ENCODE assay signal across 8 cellular contexts in genomic region chr16:87391324-87391949, GRCh38. TPM values are rescaled to one million over a fixed set of nuclear protein-coding genes. Genes with fewer than 3 reads are reported as not detected.
DNase-seq lines count a peak whose midpoint lies in the region; ATAC-seq and TF ChIP-seq lines count a peak whose summit lies in the region.

No MANE protein-coding gene starts in this region.

- TF ChIP-seq CTCF in astrocyte of the spinal cord (IDR thresholded peaks at IDR 0.05; ENCODE audit: low read depth, low read length) = no peak

- H3K27ac Mint-ChIP-seq in T-helper 1 cell treated with Interleukin-12 subunit alpha and Interleukin-12 subunit beta and Interleukin-4 antibody, amounts not matched to agents 30 μg/mL and 1 μg/mL, for 36 hours = peak overlapping the region; percentile 94
- peak overlapping the region; percentile 91 for H3K27ac Mint-ChIP-seq in stimulated activated memory B cell treated with anti-CD40 and anti-IgM and Interleukin-4, amounts not matched to agents 10 μg/mL and 1 μg/mL and 100 μg/mL, for 72 hours

- H3K4me3 ChIP-seq in Jurkat, Clone E6-1 (ENCODE audit: low read length) = peak overlapping the region; percentile 61
- peak overlapping the region; percentile 53 for H3K4me3 ChIP-seq in astrocyte of the spinal cord (ENCODE audit: low read depth, low read length)

- peak overlapping the region; percentile 87 for H3K4me3 Mint-ChIP-seq in T-helper 1 cell treated with Interleukin-12 subunit alpha and Interleukin-12 subunit beta and Interleukin-4 antibody, amounts not matched to agents 30 μg/mL and 1 μg/mL, for 36 hours
- peak overlapping the region; percentile 94 for H3K4me3 Mint-ChIP-seq in stimulated activated memory B cell treated with anti-CD40 and anti-IgM and Interleukin-4, amounts not matched to agents 10 μg/mL and 1 μg/mL and 100 μg/mL, for 72 hours

- in situ Hi-C loops in astrocyte of the spinal cord (cut with HindIII; ENCODE audit: low sequenced_read_pairs) = no loop called here

- no peak for ATAC-seq in stimulated activated memory B cell treated with anti-CD40 and anti-IgM and Interleukin-4, amounts not matched to agents 10 μg/mL and 1 μg/mL and 100 μg/mL, for 72 hours

- DNase-seq in T-helper 1 cell (no peak), astrocyte of the spinal cord (ENCODE audit: low read depth, low spot score) (no peak), islet precursor cell (peak; percentile 85), GM19238 (ENCODE audit: insufficient read length, low spot score) (no peak), GM19240 (ENCODE audit: insufficient read length, low spot score) (no peak)
- DNase-seq in Jurkat, Clone E6-1 (ENCODE audit: low read depth, low spot score) = no peak

- peaks cover 8% of the 10 kb centered on the region for H3K36me3 Mint-ChIP-seq in T-helper 1 cell treated with Interleukin-12 subunit alpha and Interleukin-12 subunit beta and Interleukin-4 antibody, amounts not matched to agents 30 μg/mL and 1 μg/mL, for 36 hours (ENCODE audit: low read depth)
- H3K36me3 Mint-ChIP-seq in stimulated activated memory B cell treated with anti-CD40 and anti-IgM and Interleukin-4, amounts not matched to agents 10 μg/mL and 1 μg/mL and 100 μg/mL, for 72 hours = peaks cover 10% of the 10 kb centered on the region

- no peaks in the 10 kb centered on the region for H3K9me3 Mint-ChIP-seq in T-helper 1 cell treated with Interleukin-12 subunit alpha and Interleukin-12 subunit beta and Interleukin-4 antibody, amounts not matched to agents 30 μg/mL and 1 μg/mL, for 36 hours
- H3K9me3 Mint-ChIP-seq in stimulated activated memory B cell treated with anti-CD40 and anti-IgM and Interleukin-4, amounts not matched to agents 10 μg/mL and 1 μg/mL and 100 μg/mL, for 72 hours = peaks cover 2% of the 10 kb centered on the region

- H3K4me1 Mint-ChIP-seq in T-helper 1 cell treated with Interleukin-12 subunit alpha and Interleukin-12 subunit beta and Interleukin-4 antibody, amounts not matched to agents 30 μg/mL and 1 μg/mL, for 36 hours (ENCODE audit: low read depth) = peaks cover 53% of the 10 kb centered on the region
- H3K4me1 Mint-ChIP-seq in stimulated activated memory B cell treated with anti-CD40 and anti-IgM and Interleukin-4, amounts not matched to agents 10 μg/mL and 1 μg/mL and 100 μg/mL, for 72 hours = peaks cover 59% of the 10 kb centered on the region

- no peaks in the 10 kb centered on the region for H3K27me3 Mint-ChIP-seq in T-helper 1 cell treated with Interleukin-12 subunit alpha and Interleukin-12 subunit beta and Interleukin-4 antibody, amounts not matched to agents 30 μg/mL and 1 μg/mL, for 36 hours (ENCODE audit: low read depth)
- no peaks in the 10 kb centered on the region for H3K27me3 Mint-ChIP-seq in stimulated activated memory B cell treated with anti-CD40 and anti-IgM and Interleukin-4, amounts not matched to agents 10 μg/mL and 1 μg/mL and 100 μg/mL, for 72 hours

RNA-seq across cellular contexts. Expression of gene MAP1LC3B, which starts 0.7 kb away (rescaled TPM):
- polyA plus RNA-seq in Jurkat, Clone E6-1 (2012; ENCODE audit: insufficient read depth, insufficient read length) = 47.0 TPM

RNA-seq across cellular contexts. Expression of gene FBXO31, which starts 7.9 kb away (rescaled TPM):
- polyA plus RNA-seq in Jurkat, Clone E6-1 (2012; ENCODE audit: insufficient read depth, insufficient read length) = 21.9 TPM
